ENCODE assay signal across 1 cellular context in the genomic region with DNA sequence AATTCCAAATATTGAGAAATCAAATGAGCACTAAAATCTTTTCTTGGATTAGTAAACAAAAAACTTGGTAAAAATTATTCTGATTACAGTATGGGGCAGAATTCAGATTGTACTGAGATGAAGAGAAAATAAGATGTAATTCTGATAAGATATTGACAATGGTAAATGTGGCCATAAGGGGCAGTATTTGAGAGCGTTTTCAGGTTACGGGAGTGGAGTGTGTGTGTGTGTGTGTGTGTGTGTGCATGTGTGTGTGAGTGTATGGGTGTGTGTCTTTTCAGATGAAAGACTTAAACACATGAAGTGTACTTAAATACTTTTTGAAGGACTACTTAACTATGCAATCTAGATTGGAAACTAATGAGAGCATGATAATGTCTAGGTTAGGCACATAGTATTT.
TF ChIP-seq lines count a peak whose summit lies in the region.

No MANE protein-coding gene starts in this region.

TF ChIP-seq in GM23338, 12 proteins besides CTCF, POLR2A, EP300 and RAD21 (continued from another document):
- TF ChIP-seq, protein P1, sequence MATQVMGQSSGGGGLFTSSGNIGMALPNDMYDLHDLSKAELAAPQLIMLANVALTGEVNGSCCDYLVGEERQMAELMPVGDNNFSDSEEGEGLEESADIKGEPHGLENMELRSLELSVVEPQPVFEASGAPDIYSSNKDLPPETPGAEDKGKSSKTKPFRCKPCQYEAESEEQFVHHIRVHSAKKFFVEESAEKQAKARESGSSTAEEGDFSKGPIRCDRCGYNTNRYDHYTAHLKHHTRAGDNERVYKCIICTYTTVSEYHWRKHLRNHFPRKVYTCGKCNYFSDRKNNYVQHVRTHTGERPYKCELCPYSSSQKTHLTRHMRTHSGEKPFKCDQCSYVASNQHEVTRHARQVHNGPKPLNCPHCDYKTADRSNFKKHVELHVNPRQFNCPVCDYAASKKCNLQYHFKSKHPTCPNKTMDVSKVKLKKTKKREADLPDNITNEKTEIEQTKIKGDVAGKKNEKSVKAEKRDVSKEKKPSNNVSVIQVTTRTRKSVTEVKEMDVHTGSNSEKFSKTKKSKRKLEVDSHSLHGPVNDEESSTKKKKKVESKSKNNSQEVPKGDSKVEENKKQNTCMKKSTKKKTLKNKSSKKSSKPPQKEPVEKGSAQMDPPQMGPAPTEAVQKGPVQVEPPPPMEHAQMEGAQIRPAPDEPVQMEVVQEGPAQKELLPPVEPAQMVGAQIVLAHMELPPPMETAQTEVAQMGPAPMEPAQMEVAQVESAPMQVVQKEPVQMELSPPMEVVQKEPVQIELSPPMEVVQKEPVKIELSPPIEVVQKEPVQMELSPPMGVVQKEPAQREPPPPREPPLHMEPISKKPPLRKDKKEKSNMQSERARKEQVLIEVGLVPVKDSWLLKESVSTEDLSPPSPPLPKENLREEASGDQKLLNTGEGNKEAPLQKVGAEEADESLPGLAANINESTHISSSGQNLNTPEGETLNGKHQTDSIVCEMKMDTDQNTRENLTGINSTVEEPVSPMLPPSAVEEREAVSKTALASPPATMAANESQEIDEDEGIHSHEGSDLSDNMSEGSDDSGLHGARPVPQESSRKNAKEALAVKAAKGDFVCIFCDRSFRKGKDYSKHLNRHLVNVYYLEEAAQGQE (IDR thresholded peaks at IDR 0.05; ENCODE audit: unreplicated experiment): no peak
